In the genomic region with DNA sequence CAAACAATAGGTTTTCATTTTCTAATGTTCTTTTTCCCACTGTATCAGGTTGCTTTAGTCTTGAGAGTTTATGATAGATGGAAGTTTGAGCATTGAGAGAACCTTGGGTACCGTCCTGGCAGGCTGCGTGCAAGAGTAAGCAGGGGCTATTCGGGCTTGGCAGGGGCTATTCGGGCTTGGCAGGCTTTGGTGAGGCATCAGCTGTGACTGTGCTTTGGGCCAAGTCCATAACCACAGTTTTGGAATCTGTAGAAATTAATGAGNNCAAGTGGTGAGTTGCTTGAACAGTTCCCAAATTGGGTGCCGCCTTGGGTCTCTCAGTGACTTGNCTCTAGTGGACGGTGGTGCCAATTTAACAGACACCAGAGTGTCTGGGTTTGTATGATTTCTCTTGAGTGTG, we compare ENCODE assay signal across 25 cellular contexts.
"Had no signal": no experiment of that assay in that cellular context is flagged by ENCODE, and none has a peak within 500 bp of the region (broad histone marks: within the 10 kb centered on the region; RNA-seq: fewer than 3 reads in every experiment).

No MANE protein-coding gene starts in this region.

- H3K4me3 Mint-ChIP-seq: memory B cell; natural killer cell treated with Interleukin-12 subunit alpha and Interleukin-12 subunit beta and Interleukin-15 and Interleukin-18, amount 100 ng/mL, for 72 hours; neural crest cell; stimulated activated naive CD8-positive, alpha-beta T cell treated with anti-CD3 and anti-CD28 coated beads, Interleukin-15, amount 100 ng/mL, for 72 hours had no signal

- H3K36me3 Mint-ChIP-seq: memory B cell; natural killer cell treated with Interleukin-12 subunit alpha and Interleukin-12 subunit beta and Interleukin-15 and Interleukin-18, amount 100 ng/mL, for 72 hours had no signal

- H3K27ac ChIP-seq: coronary artery, esophagus squamous epithelium, heart right ventricle, lower lobe of right lung, neutrophil, pancreas, right lobe of liver, suprapubic skin, vagina had no signal

- H3K27me3 ChIP-seq: esophagus squamous epithelium, heart right ventricle, neutrophil, pancreas, right lobe of liver, suprapubic skin, vagina had no signal

- ATAC-seq: heart right ventricle; left ventricle myocardium superior; lower lobe of right lung; natural killer cell treated with Interleukin-12 subunit alpha and Interleukin-12 subunit beta and Interleukin-15 and Interleukin-18, amount 100 ng/mL, for 72 hours; pancreas; right lobe of liver; stimulated activated naive CD8-positive, alpha-beta T cell treated with anti-CD3 and anti-CD28 coated beads, Interleukin-15, amount 100 ng/mL, for 72 hours had no signal

- H3K4me1 ChIP-seq: esophagus squamous epithelium, heart right ventricle, lower lobe of right lung, pancreas, right lobe of liver, suprapubic skin, vagina had no signal

- DNase-seq: dermis blood vessel endothelial cell; effector memory CD4-positive, alpha-beta T cell; esophagus squamous epithelium; foreskin melanocyte; glutamatergic neuron; heart right ventricle; hippocampal formation; left ventricle myocardium superior; lower lobe of right lung; pancreas; right lobe of liver; small intestine; stimulated activated CD4-positive, alpha-beta T cell treated with anti-CD3 and anti-CD28 coated beads, Interleukin-15, amount 100 ng/mL, for 24 hours; stimulated activated CD4-positive, alpha-beta T cell treated with anti-CD3 and anti-CD28 coated beads, Interleukin-4, amount 100 ng/mL, for 1 hour; stimulated activated CD8-positive, alpha-beta memory T cell treated with anti-CD3 and anti-CD28 coated beads, Interleukin-4, amount 100 ng/mL, for 48 hours; stimulated activated naive CD4-positive, alpha-beta T cell; stimulated activated naive CD8-positive, alpha-beta T cell treated with anti-CD3 and anti-CD28 coated beads, Interleukin-15, amount 100 ng/mL, for 72 hours; trophoblast cell had no signal

- H3K9me3 ChIP-seq: heart right ventricle, lower lobe of right lung, pancreas, right lobe of liver, suprapubic skin, vagina had no signal

- H3K36me3 ChIP-seq: esophagus squamous epithelium, heart right ventricle, lower lobe of right lung, neutrophil, pancreas, right lobe of liver, suprapubic skin, vagina had no signal

- H3K27ac Mint-ChIP-seq: memory B cell; natural killer cell treated with Interleukin-12 subunit alpha and Interleukin-12 subunit beta and Interleukin-15 and Interleukin-18, amount 100 ng/mL, for 72 hours; stimulated activated naive CD8-positive, alpha-beta T cell treated with anti-CD3 and anti-CD28 coated beads, Interleukin-15, amount 100 ng/mL, for 72 hours had no signal

- H3K4me3 ChIP-seq: coronary artery, esophagus squamous epithelium, heart right ventricle, lower lobe of right lung, pancreas, right lobe of liver, suprapubic skin, vagina had no signal

- H3K27me3 Mint-ChIP-seq: memory B cell; natural killer cell treated with Interleukin-12 subunit alpha and Interleukin-12 subunit beta and Interleukin-15 and Interleukin-18, amount 100 ng/mL, for 72 hours; stimulated activated naive CD8-positive, alpha-beta T cell treated with anti-CD3 and anti-CD28 coated beads, Interleukin-15, amount 100 ng/mL, for 72 hours had no signal

- H3K4me1 Mint-ChIP-seq: memory B cell; neural crest cell; stimulated activated naive CD8-positive, alpha-beta T cell treated with anti-CD3 and anti-CD28 coated beads, Interleukin-15, amount 100 ng/mL, for 72 hours had no signal
